30 cellular contexts compared by ENCODE assay signal in genomic region chr3:127328391-127328790, GRCh38. TPM values are rescaled to one million over a fixed set of nuclear protein-coding genes. Genes with fewer than 3 reads are reported as not detected.
"Had no signal": no experiment of that assay in that cellular context is flagged by ENCODE, and none has a peak within 500 bp of the region (broad histone marks: within the 10 kb centered on the region; RNA-seq: fewer than 3 reads in every experiment).

No MANE protein-coding gene starts in this region.

- H3K27ac Mint-ChIP-seq: activated CD8-positive, alpha-beta memory T cell treated with anti-CD3 and anti-CD28 coated beads, Interleukin-2, amount 10 ng/mL, durations not matched to agents 7 days and 5 days; activated CD8-positive, alpha-beta T cell treated with anti-CD3 and anti-CD28 coated beads, Interleukin-2, amount 10 ng/mL, durations not matched to agents 7 days and 5 days; activated naive CD8-positive, alpha-beta T cell; dendritic cell treated with granulocyte-macrophage colony-stimulating factor and Interleukin-4, amounts not matched to agents 40 ng/mL and 50 ng/mL, for 4 days; endodermal cell; natural killer cell; T-helper 17 cell had no signal

- H3K4me1 Mint-ChIP-seq: activated CD8-positive, alpha-beta memory T cell treated with anti-CD3 and anti-CD28 coated beads, Interleukin-2, amount 10 ng/mL, durations not matched to agents 7 days and 5 days; central memory CD8-positive, alpha-beta T cell; endodermal cell; natural killer cell; T-helper 17 cell had no signal

- H3K4me1 ChIP-seq: left lung, lower lobe of right lung, right atrium auricular region, tibial nerve had no signal

- H3K27me3 ChIP-seq: left lung, right atrium auricular region, tibial nerve had no signal

- H3K4me3 ChIP-seq: heart right ventricle, left lung, lower lobe of right lung, right atrium auricular region, tibial nerve had no signal

- H3K36me3 Mint-ChIP-seq: activated naive CD8-positive, alpha-beta T cell had no signal

- H3K27ac ChIP-seq: heart right ventricle, left lung, lower lobe of right lung, right atrium auricular region, tibial nerve had no signal

- H3K36me3 ChIP-seq: heart right ventricle, left lung, lower lobe of right lung, right atrium auricular region, tibial nerve had no signal

- H3K4me3 Mint-ChIP-seq: activated CD8-positive, alpha-beta memory T cell treated with anti-CD3 and anti-CD28 coated beads, Interleukin-2, amount 10 ng/mL, durations not matched to agents 7 days and 5 days; activated CD8-positive, alpha-beta T cell treated with anti-CD3 and anti-CD28 coated beads, Interleukin-2, amount 10 ng/mL, durations not matched to agents 7 days and 5 days; activated naive CD8-positive, alpha-beta T cell; central memory CD8-positive, alpha-beta T cell; dendritic cell treated with granulocyte-macrophage colony-stimulating factor and Interleukin-4, amounts not matched to agents 40 ng/mL and 50 ng/mL, for 4 days; endodermal cell; natural killer cell; T-helper 17 cell had no signal

- H3K27me3 Mint-ChIP-seq: activated CD8-positive, alpha-beta memory T cell treated with anti-CD3 and anti-CD28 coated beads, Interleukin-2, amount 10 ng/mL, durations not matched to agents 7 days and 5 days had no signal

- DNase-seq: activated CD4-positive, alpha-beta T cell treated with anti-CD3 and anti-CD28 coated beads for 1 hour; activated CD8-positive, alpha-beta memory T cell treated with anti-CD3 and anti-CD28 coated beads, Interleukin-2, amount 10 ng/mL, durations not matched to agents 7 days and 5 days; activated CD8-positive, alpha-beta T cell treated with anti-CD3 and anti-CD28 coated beads, Interleukin-2, amount 10 ng/mL, durations not matched to agents 7 days and 5 days; activated naive CD4-positive, alpha-beta T cell treated with Interleukin-2 at 50 U/mL for 16 hours; activated T-cell treated with anti-CD3 and anti-CD28 coated beads, Interleukin-2, amount 50 U/mL, for 48 hours; anterior cingulate cortex; endodermal cell; foreskin melanocyte; heart right ventricle; left lung; lower lobe of right lung; mesenchymal stem cell; natural killer cell; stimulated activated CD4-positive, alpha-beta T cell treated with anti-CD3 and anti-CD28 coated beads, Interleukin-15, amount 100 ng/mL, for 24 hours; stimulated activated CD4-positive, alpha-beta T cell treated with anti-CD3 and anti-CD28 coated beads, Interleukin-2, amount 100 ng/mL, for 24 hours; stimulated activated naive CD4-positive, alpha-beta T cell; T-helper 17 cell; T1000 had no signal

RNA-seq across cellular contexts. Expression of gene PRR20G, which starts 40.5 kb away (rescaled TPM):
- total RNA-seq: activated CD8-positive, alpha-beta memory T cell treated with anti-CD3 and anti-CD28 coated beads, Interleukin-2, amount 10 ng/mL, durations not matched to agents 7 days and 5 days; activated CD8-positive, alpha-beta T cell treated with anti-CD3 and anti-CD28 coated beads, Interleukin-2, amount 10 ng/mL, durations not matched to agents 7 days and 5 days; bronchial epithelial cell; endodermal cell; esophagus mucosa; glomerular endothelial cell; heart right ventricle; left lung; lower lobe of right lung; natural killer cell; omental fat pad; pulmonary artery endothelial cell; right atrium auricular region; T-helper 17 cell; temporal lobe; tibial nerve; ureter had no signal
